Comparison of ENCODE assay signal across 13 cellular contexts in the genomic region with DNA sequence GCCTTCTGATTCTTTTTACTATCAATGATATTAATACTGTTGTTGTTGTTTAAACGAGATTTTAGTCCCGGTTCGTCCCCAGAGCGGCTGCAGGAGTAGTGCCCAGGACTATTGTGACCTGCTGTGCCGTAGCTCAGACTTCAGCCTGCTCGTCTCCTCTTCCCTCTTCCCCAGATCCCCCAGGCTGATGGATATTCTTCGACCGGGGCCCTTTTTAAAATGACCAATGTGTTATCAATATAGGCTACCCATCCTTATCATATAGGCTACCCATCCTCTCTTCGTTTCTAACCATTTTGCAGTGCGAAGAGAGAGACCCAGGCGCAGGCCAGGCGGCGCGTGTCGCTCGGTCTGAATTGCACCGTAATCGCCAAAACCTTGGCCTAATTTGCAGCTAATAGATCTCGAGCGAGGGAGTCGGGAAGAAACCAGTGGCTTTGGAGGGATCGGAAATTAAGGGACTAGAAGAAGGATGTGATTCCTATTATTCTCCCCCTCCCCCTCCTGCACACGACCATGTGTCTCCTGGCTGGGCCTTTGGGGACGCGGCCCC. TPM values are rescaled to one million over a fixed set of nuclear protein-coding genes. Genes with fewer than 3 reads are reported as not detected.
A peak's percentile ranks its signal among the peaks of the same experiment; 100 is the strongest.
DNase-seq lines count a peak whose midpoint lies in the region; ATAC-seq and TF ChIP-seq lines count a peak whose summit lies in the region.
"Had no signal": no experiment of that assay in that cellular context is flagged by ENCODE, and none has a peak within 500 bp of the region (broad histone marks: within the 10 kb centered on the region; RNA-seq: fewer than 3 reads in every experiment).

No MANE protein-coding gene starts in this region.

- H4K20me1 ChIP-seq in osteoblast (ENCODE audit: insufficient read depth, low read length), result no peaks in the 10 kb centered on the region

- intact Hi-C loops in left ventricle myocardium inferior (cut with micrococcal nuclease), result no loop called here
- intact Hi-C loops in left cardiac atrium (cut with DNase I), result loop anchor here (10.0 kb wide), 2 partner anchors 231 to 881 kb away; no protein-coding TSS in a partner anchor
- intact Hi-C loops in esophagus squamous epithelium (cut with DNase I), result no loop called here
- intact Hi-C loops in vagina (cut with DNase I), result loop anchor here (5.0 kb wide), 1 partner anchor 1604 kb away; no protein-coding TSS in a partner anchor
- intact Hi-C loops in left colon (cut with DNase I, micrococcal nuclease), result loop anchor here in 1 of 2 donors (10.0 kb wide), 2 partner anchors 541 to 1089 kb away; no protein-coding TSS in a partner anchor

- H3K36me3 ChIP-seq in left ventricle myocardium inferior (no peaks in the 10 kb centered on the region), esophagus squamous epithelium (no peaks in the 10 kb centered on the region), osteoblast (ENCODE audit: insufficient read depth, low read length) (peaks cover 7% of the 10 kb centered on the region), vagina (no peaks in the 10 kb centered on the region)

- H3K79me2 ChIP-seq in osteoblast (ENCODE audit: insufficient read depth, low read length), result peaks cover 24% of the 10 kb centered on the region

- no peak for ATAC-seq in left cardiac atrium
- ATAC-seq in HG03439 (IDR thresholded peaks at IDR 0.05; ENCODE audit: unreplicated experiment), result no peak
- ATAC-seq in left colon, result no peak
- ATAC-seq: HCT116 had no signal

- no peaks in the 10 kb centered on the region for H3K9me3 ChIP-seq in left ventricle myocardium inferior (replicated peaks)
- no peaks in the 10 kb centered on the region for H3K9me3 ChIP-seq in esophagus squamous epithelium
- no peaks in the 10 kb centered on the region for H3K9me3 ChIP-seq in osteoblast (ENCODE audit: low read depth, low read length)
- no peaks in the 10 kb centered on the region for H3K9me3 ChIP-seq in vagina

- peaks cover 81% of the 10 kb centered on the region for H3K4me1 ChIP-seq in left ventricle myocardium inferior
- H3K4me1 ChIP-seq in esophagus squamous epithelium, result peaks cover 3 to 96% (median 21%) of the 10 kb centered on the region in 3 donors
- H3K4me1 ChIP-seq in osteoblast (ENCODE audit: insufficient read depth, low read length), result peaks cover 38% of the 10 kb centered on the region
- H3K4me1 ChIP-seq in vagina, result peaks cover 49% of the 10 kb centered on the region

- H3K4me2 ChIP-seq in osteoblast (ENCODE audit: insufficient read depth, low read length), result peak overlapping the region; percentile 64

- H3K27ac ChIP-seq in left ventricle myocardium inferior (replicated peaks), result peak overlapping the region; percentile 96
- peak overlapping the region; percentile 77 to 95 (median 94) for H3K27ac ChIP-seq in esophagus squamous epithelium
- H3K27ac ChIP-seq in osteoblast (ENCODE audit: low read depth, low read length), result peak overlapping the region; percentile 67
- peak overlapping the region; percentile 99 for H3K27ac ChIP-seq in vagina

- H3K4me3 ChIP-seq in left ventricle myocardium inferior (peak overlapping the region; percentile 70), esophagus squamous epithelium (peak overlapping the region; percentile 30 to 71 (median 60)), osteoblast (ENCODE audit: insufficient read depth, low read length) (peak overlapping the region; percentile 82), vagina (peak overlapping the region; percentile 57 to 59)

- WGBS in esophagus squamous epithelium, 2 donors, result 49 to 70% methylated on average over 25 of the region's 25 CpGs

- no peak for TF ChIP-seq CTCF in left ventricle myocardium inferior (IDR thresholded peaks at IDR 0.05; ENCODE audit: borderline replicate concordance)
- no peak for TF ChIP-seq CTCF in esophagus squamous epithelium (IDR thresholded peaks at IDR 0.05)
- no peak for TF ChIP-seq CTCF in osteoblast (IDR thresholded peaks at IDR 0.05; ENCODE audit: extremely low read depth, low read depth, low read length)
- no peak for TF ChIP-seq CTCF in vagina (IDR thresholded peaks at IDR 0.05)

- peaks cover 96% of the 10 kb centered on the region for H3K27me3 ChIP-seq in left ventricle myocardium inferior (ENCODE audit: low read depth)
- peaks cover 0 to 98% (median 2%) of the 10 kb centered on the region in 4 donors for H3K27me3 ChIP-seq in esophagus squamous epithelium
- H3K27me3 ChIP-seq in osteoblast (ENCODE audit: insufficient read depth, low read length), result peaks cover 10% of the 10 kb centered on the region
- no peaks in the 10 kb centered on the region for H3K27me3 ChIP-seq in vagina

- no peak for TF ChIP-seq POLR2A in esophagus squamous epithelium (IDR thresholded peaks at IDR 0.05)
- TF ChIP-seq POLR2A in vagina (IDR thresholded peaks at IDR 0.05), result no peak

- peak overlapping the region; percentile 78 for H2AFZ ChIP-seq in osteoblast (ENCODE audit: low read length)

- no peak for DNase-seq in left ventricle myocardium inferior
- no peak for DNase-seq in left cardiac atrium
- DNase-seq in esophagus squamous epithelium (lab: John Stamatoyannopoulos, UW), result no peak
- peak; percentile 36 for DNase-seq in osteoblast (ENCODE audit: insufficient read length, low spot score, missing footprints)
- DNase-seq in vagina (ENCODE audit: extremely low spot score in 2 of 2), result peak in 1 of 2 donors; percentile 81
- no peak for DNase-seq in SW 1271 (lab: John Stamatoyannopoulos, UW)
- DNase-seq in left colon, result no peak
- DNase-seq: AML-193, GF-D8, immature natural killer cell had no signal

RNA-seq across cellular contexts. Expression of a gene that starts 23.0 kb away (rescaled TPM):
- total RNA-seq in left ventricle myocardium inferior, result 12.8 TPM
- 10 to 100 TPM; 41.2 to 43.5 TPM for total RNA-seq in left cardiac atrium
- 10 to 100 TPM in 1 of 4 donors, 1 to 10 TPM in 3; 3.7 to 15.6 (median 6.4) TPM for total RNA-seq in esophagus squamous epithelium
- 13.0 and 14.5 TPM in 2 replicates for total RNA-seq in osteoblast
- total RNA-seq in vagina, result 39.8 TPM
- 10 to 100 TPM; 24.9 to 35.3 TPM for total RNA-seq in left colon
- total RNA-seq: T-helper 2 cell treated with Interferon-gamma antibody and Interleukin-4, amounts not matched to agents 100 ng/mL and 5 ng/mL, for 36 hours had no signal

Comparison
In these comparisons a context has a peak if more than half of its experiments do, and no peak if none do; other contexts are left out.
1. intact Hi-C loops: an anchor here in left cardiac atrium (10.0 kb wide) and vagina (5.0 kb wide); none called in left ventricle myocardium inferior and esophagus squamous epithelium.